In genomic region chr13:110536006-110536693, GRCh38 we compare ENCODE assay signal across 11 cellular contexts. TPM values are rescaled to one million over a fixed set of nuclear protein-coding genes. Genes with fewer than 3 reads are reported as not detected.
DNase-seq lines count a peak whose midpoint lies in the region; ATAC-seq, FAIRE-seq and TF ChIP-seq lines count a peak whose summit lies in the region.
"Had no signal": no experiment of that assay in that cellular context is flagged by ENCODE, and none has a peak within 500 bp of the region (broad histone marks: within the 10 kb centered on the region; RNA-seq: fewer than 3 reads in every experiment).

No MANE protein-coding gene starts in this region.

- H3K36me3 ChIP-seq in kidney (ENCODE audit: control insufficient read depth in 1 of 2, insufficient read depth in 2 of 2, low read length in 2 of 2): no peaks in the 10 kb centered on the region
- H3K36me3 ChIP-seq in tibial nerve: no peaks in the 10 kb centered on the region
- no peaks in the 10 kb centered on the region for H3K36me3 ChIP-seq in Caco-2 (ENCODE audit: control insufficient read depth, insufficient read depth, low read length)

- WGBS in tibial nerve, 2 donors: 72 to 75% methylated on average over 18 of the region's 18 CpGs

- FAIRE-seq in kidney (lab: Jason Lieb, UNC): no peak
- FAIRE-seq: A549 had no signal

- peak overlapping the region; percentile 44 for H3K27ac Mint-ChIP-seq in activated T-cell treated with anti-CD3 and anti-CD28 coated beads, Interleukin-2, amount 50 U/mL, for 24 hours
- no peak overlapping the region for H3K27ac Mint-ChIP-seq in Caco-2 (ENCODE audit: unreplicated experiment)
- H3K27ac Mint-ChIP-seq: activated T-helper 1 cell treated with anti-CD3 and anti-CD28 coated beads, Interleukin-12 subunit alpha, Interleukin-12 subunit beta, Interleukin-2, Interleukin-4 antibody, amounts not matched to agents 30 ng/mL and 10 ng/mL and 1 ng/mL, durations not matched to agents 14 hours and 24 hours and 36 hours had no signal

- peaks cover 9% of the 10 kb centered on the region for H3K4me1 Mint-ChIP-seq in activated T-cell treated with anti-CD3 and anti-CD28 coated beads, Interleukin-2, amount 50 U/mL, for 24 hours (ENCODE audit: low read depth)
- H3K4me1 Mint-ChIP-seq in Caco-2 (ENCODE audit: low read depth, unreplicated experiment): peaks cover 7% of the 10 kb centered on the region

- H3K4me3 Mint-ChIP-seq in activated T-cell treated with anti-CD3 and anti-CD28 coated beads, Interleukin-2, amount 50 U/mL, for 24 hours: no peak overlapping the region
- no peak overlapping the region for H3K4me3 Mint-ChIP-seq in Caco-2 (ENCODE audit: unreplicated experiment)
- H3K4me3 Mint-ChIP-seq: activated T-helper 1 cell treated with anti-CD3 and anti-CD28 coated beads, Interleukin-12 subunit alpha, Interleukin-12 subunit beta, Interleukin-2, Interleukin-4 antibody, amounts not matched to agents 30 ng/mL and 10 ng/mL and 1 ng/mL, durations not matched to agents 14 hours and 24 hours and 36 hours had no signal

- DNase-seq in activated T-cell treated with anti-CD3 and anti-CD28 coated beads, Interleukin-2, amount 50 U/mL, for 24 hours: no peak
- DNase-seq in activated T-cell treated with anti-CD3 and anti-CD28 coated beads for 4 hours (no peak), UCSD-AML1 (lab: John Stamatoyannopoulos, UW; ENCODE audit: unreplicated experiment) (peak; percentile 52), kidney (peak; percentile 65), tibial nerve (ENCODE audit: low spot score in 2 of 2) (peak in 1 of 2 donors; percentile 52), NCI-H187 (lab: John Stamatoyannopoulos, UW) (no peak), Caco-2 (no peak)
- DNase-seq: psoas muscle had no signal

- H3K9me3 Mint-ChIP-seq in activated T-cell treated with anti-CD3 and anti-CD28 coated beads, Interleukin-2, amount 50 U/mL, for 24 hours: no peaks in the 10 kb centered on the region
- no peaks in the 10 kb centered on the region for H3K9me3 Mint-ChIP-seq in Caco-2 (ENCODE audit: unreplicated experiment)
- H3K9me3 Mint-ChIP-seq: activated T-helper 1 cell treated with anti-CD3 and anti-CD28 coated beads, Interleukin-12 subunit alpha, Interleukin-12 subunit beta, Interleukin-2, Interleukin-4 antibody, amounts not matched to agents 30 ng/mL and 10 ng/mL and 1 ng/mL, durations not matched to agents 14 hours and 24 hours and 36 hours had no signal

- peaks cover 22 to 31% of the 10 kb centered on the region in 2 donors for H3K4me1 ChIP-seq in kidney (ENCODE audit: control insufficient read depth in 1 of 2, insufficient read depth in 1 of 2, low read depth in 1 of 2, low read length in 2 of 2)
- peaks cover 0 to 88% (median 39%) of the 10 kb centered on the region in 4 donors for H3K4me1 ChIP-seq in tibial nerve
- peaks cover 6% of the 10 kb centered on the region for H3K4me1 ChIP-seq in Caco-2
- H3K4me1 ChIP-seq: A549, psoas muscle had no signal

- H3K36me3 Mint-ChIP-seq in activated T-cell treated with anti-CD3 and anti-CD28 coated beads, Interleukin-2, amount 50 U/mL, for 24 hours (ENCODE audit: low read depth): no peaks in the 10 kb centered on the region
- H3K36me3 Mint-ChIP-seq in Caco-2 (ENCODE audit: insufficient read depth, unreplicated experiment): peaks cover 51% of the 10 kb centered on the region

- no peak for ATAC-seq in GM18858 (IDR thresholded peaks at IDR 0.05; ENCODE audit: unreplicated experiment)
- ATAC-seq: A549 had no signal

- intact Hi-C loops in kidney (cut with DNase I): no loop called here
- intact Hi-C loops in Caco-2 (cut with micrococcal nuclease; ENCODE audit: unreplicated experiment): no loop called here

- H3K27ac ChIP-seq in kidney (ENCODE audit: low read depth in 2 of 2, low read length in 2 of 2) (peak overlapping the region; percentile 40 to 45), tibial nerve (peak overlapping the region in 3 of 4 donors; percentile 13 to 78 (median 73))
- H3K27ac ChIP-seq: A549, psoas muscle had no signal

- TF ChIP-seq POLR2A in tibial nerve (IDR thresholded peaks at IDR 0.05): peak in 1 of 2 donors; percentile 13

- CTCF ChIA-PET in Caco-2 (lab: Charles Lee): no interaction called here

- H3K9me3 ChIP-seq in kidney (ENCODE audit: control insufficient read depth in 1 of 2, low read length in 2 of 2): no peaks in the 10 kb centered on the region
- H3K9me3 ChIP-seq in tibial nerve: no peaks in the 10 kb centered on the region
- H3K9me3 ChIP-seq in Caco-2: no peaks in the 10 kb centered on the region
- H3K9me3 ChIP-seq: A549, psoas muscle had no signal

- no TSS peak for BruUV-seq in Caco-2 (replicated peaks; lab: Mats Ljungman, UMichigan)

- peak; percentile 82 to 84 for TF ChIP-seq EP300 in tibial nerve (IDR thresholded peaks at IDR 0.05)

- no peak overlapping the region for H3K9ac ChIP-seq in kidney (ENCODE audit: low read length in 2 of 2)

- no peaks in the 10 kb centered on the region for H3K27me3 ChIP-seq in tibial nerve
- H3K27me3 ChIP-seq in Caco-2 (replicated peaks; ENCODE audit: control insufficient read depth, insufficient read depth, low read length): no peaks in the 10 kb centered on the region

- no peaks in the 10 kb centered on the region for H3K27me3 Mint-ChIP-seq in activated T-cell treated with anti-CD3 and anti-CD28 coated beads, Interleukin-2, amount 50 U/mL, for 24 hours
- no peaks in the 10 kb centered on the region for H3K27me3 Mint-ChIP-seq in Caco-2 (ENCODE audit: insufficient read depth, unreplicated experiment)

- POLR2A ChIA-PET in Caco-2 (lab: Charles Lee): no interaction called here

- TF ChIP-seq CTCF in kidney (IDR thresholded peaks at IDR 0.05; ENCODE audit: borderline replicate concordance, extremely low read depth, insufficient read depth) (no peak), tibial nerve (IDR thresholded peaks at IDR 0.05) (no peak), Caco-2 (IDR thresholded peaks at IDR 0.05; ENCODE audit: insufficient read depth in 1 of 2, low read depth in 1 of 2, low read length in 1 of 2, severe bottlenecking in 1 of 2, unreplicated experiment in 1 of 2) (no peak)

- H3K4me3 ChIP-seq in kidney (ENCODE audit: low read length in 2 of 2) (no peak overlapping the region), tibial nerve (no peak overlapping the region), Caco-2 (ENCODE audit: low read depth, low read length) (no peak overlapping the region)
- H3K4me3 ChIP-seq: A549, psoas muscle had no signal

RNA-seq across cellular contexts. Expression of gene RAB20, which starts 25.4 kb away (rescaled TPM):
- 33.6 TPM for total RNA-seq in kidney
- polyA plus RNA-seq in kidney (ENCODE audit: insufficient read depth, low read depth, low replicate concordance): 47.7 TPM
- 10 to 100 TPM; 28.5 to 52.5 (median 30.2) TPM for total RNA-seq in tibial nerve
- 37.9 and 40.1 TPM in 2 replicates for total RNA-seq in Caco-2 (2022)

Comparison
In these comparisons a context has a peak if more than half of its experiments do, and no peak if none do; other contexts are left out.
1. DNase-seq: peak in UCSD-AML1 (single experiment) and kidney (single experiment); none in activated T-cell treated with anti-CD3 and anti-CD28 coated beads, Interleukin-2, amount 50 U/mL, for 24 hours (single experiment), activated T-cell treated with anti-CD3 and anti-CD28 coated beads for 4 hours (single experiment), NCI-H187 (0 of 2) and Caco-2 (0 of 2).